ENCODE assay signal across 1 cellular context in genomic region chr3:177778633-177779032, GRCh38.
TF ChIP-seq lines count a peak whose summit lies in the region.

No MANE protein-coding gene starts in this region.

TF ChIP-seq in HepG2, 621 proteins besides CTCF, POLR2A, EP300 and RAD21 (continued from another document):
- TF ChIP-seq NAIF1 (CRISPR knock-in tag; IDR thresholded peaks at IDR 0.05; ENCODE audit: borderline replicate concordance) (no peak), ZNF790 (CRISPR knock-in tag; IDR thresholded peaks at IDR 0.05; ENCODE audit: borderline replicate concordance) (no peak), ZNF770 (CRISPR knock-in tag; IDR thresholded peaks at IDR 0.05) (no peak), GFI1 (CRISPR knock-in tag; IDR thresholded peaks at IDR 0.05; ENCODE audit: borderline replicate concordance) (no peak)
